ENCODE assay signal across 23 cellular contexts in genomic region chr1:94907161-94907560, GRCh38. TPM values are rescaled to one million over a fixed set of nuclear protein-coding genes. Genes with fewer than 3 reads are reported as not detected.
DNase-seq lines count a peak whose midpoint lies in the region; ATAC-seq and TF ChIP-seq lines count a peak whose summit lies in the region.
"Had no signal": no experiment of that assay in that cellular context is flagged by ENCODE, and none has a peak within 500 bp of the region (broad histone marks: within the 10 kb centered on the region; RNA-seq: fewer than 3 reads in every experiment).

No MANE protein-coding gene starts in this region.

- DNase-seq in AG10803 (ENCODE audit: low read depth), result peak; percentile 58
- no peak for DNase-seq in SK-N-SH
- DNase-seq in endothelial cell (ENCODE audit: low spot score), result no peak
- DNase-seq in progenitor cell of endocrine pancreas (ENCODE audit: low spot score, unreplicated experiment), result no peak
- DNase-seq in activated naive CD4-positive, alpha-beta T cell treated with anti-CD3 and anti-CD28 coated beads, Interleukin-2, amount 10 ng/mL, durations not matched to agents 7 days and 5 days, result no peak
- DNase-seq in germinal center (ENCODE audit: low spot score), result no peak
- DNase-seq in GOT3 (lab: John Stamatoyannopoulos, UW), result no peak
- DNase-seq: DMS153; DND-41; HCEC 1CT; Karpas-422; MV-4-11; NCI-H1105 treated with DMSO at 0.1 percent for 48 hours; NCI-H2029; NCI-H446 treated with DMSO at 0.1 percent for 48 hours; NCI-H526; NCI-H82; NK-92 treated with Interleukin-12 subunit alpha and Interleukin-12 subunit beta, amount 100 ng/mL, for 24 hours; PC-3; SJCRH30 had no signal

- TF ChIP-seq EP300 in SK-N-SH (IDR thresholded peaks at IDR 0.05; ENCODE audit: borderline replicate concordance in 1 of 2, low read depth in 1 of 2, low read length in 1 of 2), result no peak

- H3K9ac ChIP-seq in SK-N-SH, result no peak overlapping the region

- H3K27me3 Mint-ChIP-seq in endothelial cell (ENCODE audit: unreplicated experiment), result peaks cover 2% of the 10 kb centered on the region
- no peaks in the 10 kb centered on the region for H3K27me3 Mint-ChIP-seq in progenitor cell of endocrine pancreas
- no peaks in the 10 kb centered on the region for H3K27me3 Mint-ChIP-seq in activated naive CD4-positive, alpha-beta T cell treated with anti-CD3 and anti-CD28 coated beads, Interleukin-2, amount 10 ng/mL, durations not matched to agents 7 days and 5 days

- ATAC-seq in GM18873 (IDR thresholded peaks at IDR 0.05; ENCODE audit: low FRiP score, unreplicated experiment), result no peak
- ATAC-seq: PC-3, Right ventricle myocardium inferior had no signal

- POLR2A ChIA-PET in SK-N-SH (lab: Yijun Ruan, JAX), result no interaction called here

- H3K4me1 Mint-ChIP-seq in endothelial cell (ENCODE audit: unreplicated experiment) (peaks cover 39% of the 10 kb centered on the region), progenitor cell of endocrine pancreas (ENCODE audit: low read depth) (peaks cover 37% of the 10 kb centered on the region)
- H3K4me1 Mint-ChIP-seq in activated naive CD4-positive, alpha-beta T cell treated with anti-CD3 and anti-CD28 coated beads, Interleukin-2, amount 10 ng/mL, durations not matched to agents 7 days and 5 days, result no peaks in the 10 kb centered on the region

- no peak overlapping the region for H2AFZ ChIP-seq in SK-N-SH (ENCODE audit: low read depth)

- no peak for TF ChIP-seq RAD21 in SK-N-SH (IDR thresholded peaks at IDR 0.05; ENCODE audit: low read length)

- H3K36me3 ChIP-seq in SK-N-SH (replicated peaks in 1 of 2; ENCODE audit: control insufficient read depth in 1 of 2, insufficient read depth in 2 of 2, low read length in 1 of 2), result peaks cover 28 to 44% of the 10 kb centered on the region in 2 experiments

- H3K36me3 Mint-ChIP-seq in endothelial cell (ENCODE audit: low read depth, unreplicated experiment) (peaks cover 47% of the 10 kb centered on the region), progenitor cell of endocrine pancreas (ENCODE audit: insufficient read depth) (peaks cover 34% of the 10 kb centered on the region)
- H3K36me3 Mint-ChIP-seq in activated naive CD4-positive, alpha-beta T cell treated with anti-CD3 and anti-CD28 coated beads, Interleukin-2, amount 10 ng/mL, durations not matched to agents 7 days and 5 days, result no peaks in the 10 kb centered on the region

- no peaks in the 10 kb centered on the region for H3K27me3 ChIP-seq in SK-N-SH (ENCODE audit: insufficient read depth)
- H3K27me3 ChIP-seq: SJCRH30 had no signal

- no peaks in the 10 kb centered on the region for H3K9me2 ChIP-seq in SK-N-SH

- no peak for TF ChIP-seq CTCF in AG10803 (conservative IDR thresholded peaks at IDR 0.05; ENCODE audit: low read length)
- no peak for TF ChIP-seq CTCF in SK-N-SH (IDR thresholded peaks at IDR 0.05)
- TF ChIP-seq CTCF in endothelial cell (IDR thresholded peaks at IDR 0.05; ENCODE audit: unreplicated experiment), result no peak
- TF ChIP-seq CTCF in progenitor cell of endocrine pancreas (IDR thresholded peaks at IDR 0.05; ENCODE audit: unreplicated experiment), result no peak

- H3K4me2 ChIP-seq in SK-N-SH, result no peak overlapping the region

- H3K4me3 ChIP-seq in AG10803 (ENCODE audit: low read length) (no peak overlapping the region), SK-N-SH (ENCODE audit: low read depth in 2 of 2, low read length in 1 of 2) (no peak overlapping the region)
- H3K4me3 ChIP-seq: SJCRH30 had no signal

- peaks cover 14% of the 10 kb centered on the region for H3F3A ChIP-seq in SK-N-SH (replicated peaks; ENCODE audit: insufficient read depth)

- no peak overlapping the region for H3K27ac Mint-ChIP-seq in endothelial cell (ENCODE audit: unreplicated experiment)
- peak overlapping the region; percentile 54 for H3K27ac Mint-ChIP-seq in progenitor cell of endocrine pancreas
- H3K27ac Mint-ChIP-seq in activated naive CD4-positive, alpha-beta T cell treated with anti-CD3 and anti-CD28 coated beads, Interleukin-2, amount 10 ng/mL, durations not matched to agents 7 days and 5 days, result no peak overlapping the region

- H3K9me3 ChIP-seq in SK-N-SH, result no peaks in the 10 kb centered on the region
- H3K9me3 ChIP-seq: SJCRH30 had no signal

- CTCF ChIA-PET in SK-N-SH (lab: Yijun Ruan, JAX), result interaction anchor here (0.8 to 2.8 kb wide), 6 partner anchors 12 to 386 kb away, joined by 3 to 14 read pairs (median 4); no protein-coding TSS in a partner anchor
- CTCF ChIA-PET in activated naive CD4-positive, alpha-beta T cell treated with anti-CD3 and anti-CD28 coated beads, Interleukin-2, amount 10 ng/mL, durations not matched to agents 7 days and 5 days (lab: Charles Lee), result no interaction called here

- peak overlapping the region; percentile 37 for H3K4me3 Mint-ChIP-seq in endothelial cell (ENCODE audit: unreplicated experiment)
- H3K4me3 Mint-ChIP-seq in progenitor cell of endocrine pancreas (ENCODE audit: low read depth), result no peak overlapping the region
- no peak overlapping the region for H3K4me3 Mint-ChIP-seq in activated naive CD4-positive, alpha-beta T cell treated with anti-CD3 and anti-CD28 coated beads, Interleukin-2, amount 10 ng/mL, durations not matched to agents 7 days and 5 days

- peaks cover 98% of the 10 kb centered on the region for H3K79me2 ChIP-seq in SK-N-SH (ENCODE audit: insufficient read depth)

- H3K27ac ChIP-seq in SK-N-SH (ENCODE audit: low read depth in 2 of 2, low read length in 1 of 2), result peak overlapping the region; percentile 1 to 7; a peak in 2 of 4 replicates
- H3K27ac ChIP-seq: 22Rv1, SJCRH30 had no signal

- H3K9me3 Mint-ChIP-seq in endothelial cell (ENCODE audit: unreplicated experiment) (no peaks in the 10 kb centered on the region), progenitor cell of endocrine pancreas (ENCODE audit: low read depth) (no peaks in the 10 kb centered on the region)
- no peaks in the 10 kb centered on the region for H3K9me3 Mint-ChIP-seq in activated naive CD4-positive, alpha-beta T cell treated with anti-CD3 and anti-CD28 coated beads, Interleukin-2, amount 10 ng/mL, durations not matched to agents 7 days and 5 days

- H3K4me1 ChIP-seq in SK-N-SH (ENCODE audit: control insufficient read depth in 1 of 2, insufficient read depth in 2 of 2, low read depth in 1 of 2, low read length in 1 of 2), result peaks cover 21 to 28% of the 10 kb centered on the region in 2 experiments; a peak in 3 of 4 replicates

- peaks cover 97% of the 10 kb centered on the region for H4K20me1 ChIP-seq in SK-N-SH (ENCODE audit: insufficient read depth)

- WGBS in SK-N-SH (ENCODE audit: low lambda C conversion rate), result 44% methylated on average over 2 of the region's 2 CpGs

TF ChIP-seq in SK-N-SH, 30 proteins besides CTCF, POLR2A, EP300 and RAD21 (continues in another document):
- TF ChIP-seq TCF12 (IDR thresholded peaks at IDR 0.05), result no peak
- no peak for TF ChIP-seq RFX5 (IDR thresholded peaks at IDR 0.05; ENCODE audit: low read length)
- no peak for TF ChIP-seq REST (IDR thresholded peaks at IDR 0.05; ENCODE audit: low read depth, low read length)
- TF ChIP-seq NFIC (IDR thresholded peaks at IDR 0.05; ENCODE audit: borderline replicate concordance), result no peak
- TF ChIP-seq YY1 (IDR thresholded peaks at IDR 0.05; ENCODE audit: low read depth), result no peak
- no peak for TF ChIP-seq SMC3 (IDR thresholded peaks at IDR 0.05; ENCODE audit: low read depth, low read length)
- no peak for TF ChIP-seq IRF3 (IDR thresholded peaks at IDR 0.05; ENCODE audit: low read depth, low read length)
- TF ChIP-seq RXRA (IDR thresholded peaks at IDR 0.05; ENCODE audit: borderline replicate concordance, low read depth), result no peak
- TF ChIP-seq MAX (IDR thresholded peaks at IDR 0.05; ENCODE audit: low read depth), result no peak
- no peak for TF ChIP-seq TEAD4 (IDR thresholded peaks at IDR 0.05; ENCODE audit: borderline replicate concordance, insufficient read depth)
- TF ChIP-seq POLR2AphosphoS5 (IDR thresholded peaks at IDR 0.05; ENCODE audit: low read depth, low read length), result no peak

RNA-seq across cellular contexts. Expression of gene CNN3, which starts 19.7 kb away (rescaled TPM):
- polyA plus RNA-seq in SK-N-SH (2012; rRNA removed), result 204 and 242 TPM in 2 replicates
- 282 and 327 TPM in 2 replicates for polyA plus RNA-seq in SK-N-SH (2012; cell fraction: cytosol; rRNA removed)
- polyA plus RNA-seq in SK-N-SH (2012; cell fraction: nucleus; rRNA removed), result 113 and 197 TPM in 2 replicates
- 596 TPM for total RNA-seq in endothelial cell (ENCODE audit: unreplicated experiment)
- 341 and 342 TPM in 2 replicates for total RNA-seq in progenitor cell of endocrine pancreas
